ENCODE assay signal across 22 cellular contexts in genomic region chr2:117812443-117812842, GRCh38.
"Had no signal": no experiment of that assay in that cellular context is flagged by ENCODE, and none has a peak within 500 bp of the region (broad histone marks: within the 10 kb centered on the region; RNA-seq: fewer than 3 reads in every experiment).

No MANE protein-coding gene starts in this region.

- DNase-seq: activated CD4-positive, alpha-beta T cell treated with anti-CD3 and anti-CD28 coated beads for 1 hour; activated CD4-positive, alpha-beta T cell treated with anti-CD3 and anti-CD28 coated beads, Interleukin-2, amount 50 U/mL, for 1 hour; activated CD8-positive, alpha-beta T cell treated with anti-CD3 and anti-CD28 coated beads, Interleukin-2, amount 10 ng/mL, durations not matched to agents 7 days and 5 days; activated gamma-delta T cell; activated naive CD4-positive, alpha-beta T cell treated with anti-CD3 and anti-CD28 coated beads, Interleukin-2, amount 50 U/mL, for 16 hours; activated naive CD8-positive, alpha-beta T cell treated with anti-CD3 and anti-CD28 coated beads, Interleukin-2, amount 50 U/mL, for 24 hours; effector CD8-positive, alpha-beta T cell; foreskin melanocyte; kidney glomerular epithelial cell; left lung; naive thymus-derived CD4-positive, alpha-beta T cell; pancreas; psoas muscle; stimulated activated CD4-positive, alpha-beta T cell treated with anti-CD3 and anti-CD28 coated beads, Interleukin-4, amount 100 ng/mL, for 4 hours; stimulated activated naive CD8-positive, alpha-beta T cell treated with anti-CD3 and anti-CD28 coated beads, Interleukin-15, Interleukin-2, amounts not matched to agents 100 U/mL and 50 U/mL, for 24 hours; upper lobe of left lung; WERI-Rb-1 had no signal

- H3K4me3 ChIP-seq: left lung, lung, pancreas, psoas muscle, right atrium auricular region, upper lobe of left lung had no signal

- H3K9me3 ChIP-seq: left lung, neutrophil, pancreas, psoas muscle, right atrium auricular region, upper lobe of left lung had no signal

- H3K9me3 Mint-ChIP-seq: activated naive CD8-positive, alpha-beta T cell treated with anti-CD3 and anti-CD28 coated beads, Interleukin-2, amount 50 U/mL, for 24 hours; activated T-helper 1 cell treated with anti-CD3 and anti-CD28 coated beads, Interleukin-12 subunit alpha, Interleukin-12 subunit beta, Interleukin-2, Interleukin-4 antibody, amounts not matched to agents 30 ng/mL and 10 ng/mL and 1 ng/mL, durations not matched to agents 14 hours and 24 hours and 36 hours; dendritic cell treated with granulocyte-macrophage colony-stimulating factor and Interleukin-4, amounts not matched to agents 40 ng/mL and 50 ng/mL, for 4 days had no signal

- H3K27ac Mint-ChIP-seq: activated CD8-positive, alpha-beta T cell treated with anti-CD3 and anti-CD28 coated beads, Interleukin-2, amount 10 ng/mL, durations not matched to agents 7 days and 5 days; activated naive CD8-positive, alpha-beta T cell treated with anti-CD3 and anti-CD28 coated beads, Interleukin-2, amount 50 U/mL, for 24 hours; activated T-helper 1 cell treated with anti-CD3 and anti-CD28 coated beads, Interleukin-12 subunit alpha, Interleukin-12 subunit beta, Interleukin-2, Interleukin-4 antibody, amounts not matched to agents 30 ng/mL and 10 ng/mL and 1 ng/mL, durations not matched to agents 14 hours and 24 hours and 36 hours; dendritic cell treated with granulocyte-macrophage colony-stimulating factor and Interleukin-4, amounts not matched to agents 40 ng/mL and 50 ng/mL, for 4 days had no signal

- H3K27ac ChIP-seq: left lung, neutrophil, pancreas, psoas muscle, right atrium auricular region, upper lobe of left lung had no signal

- H3K36me3 ChIP-seq: neutrophil, pancreas, right atrium auricular region, upper lobe of left lung had no signal

- ATAC-seq: activated CD8-positive, alpha-beta T cell treated with anti-CD3 and anti-CD28 coated beads, Interleukin-2, amount 10 ng/mL, durations not matched to agents 7 days and 5 days; activated naive CD8-positive, alpha-beta T cell treated with anti-CD3 and anti-CD28 coated beads, Interleukin-2, amount 50 U/mL, for 24 hours; left lung; naive thymus-derived CD4-positive, alpha-beta T cell; pancreas; psoas muscle; stimulated activated naive CD8-positive, alpha-beta T cell treated with anti-CD3 and anti-CD28 coated beads, Interleukin-15, Interleukin-2, amounts not matched to agents 100 U/mL and 50 U/mL, for 24 hours had no signal

- H3K27me3 Mint-ChIP-seq: activated naive CD8-positive, alpha-beta T cell treated with anti-CD3 and anti-CD28 coated beads, Interleukin-2, amount 50 U/mL, for 24 hours had no signal

- H3K27me3 ChIP-seq: left lung, pancreas, right atrium auricular region, upper lobe of left lung had no signal

- H3K4me3 Mint-ChIP-seq: activated CD8-positive, alpha-beta T cell treated with anti-CD3 and anti-CD28 coated beads, Interleukin-2, amount 10 ng/mL, durations not matched to agents 7 days and 5 days; activated naive CD8-positive, alpha-beta T cell treated with anti-CD3 and anti-CD28 coated beads, Interleukin-2, amount 50 U/mL, for 24 hours; activated T-helper 1 cell treated with anti-CD3 and anti-CD28 coated beads, Interleukin-12 subunit alpha, Interleukin-12 subunit beta, Interleukin-2, Interleukin-4 antibody, amounts not matched to agents 30 ng/mL and 10 ng/mL and 1 ng/mL, durations not matched to agents 14 hours and 24 hours and 36 hours; dendritic cell treated with granulocyte-macrophage colony-stimulating factor and Interleukin-4, amounts not matched to agents 40 ng/mL and 50 ng/mL, for 4 days; naive thymus-derived CD4-positive, alpha-beta T cell had no signal
